23 cellular contexts compared by ENCODE assay signal in genomic region chr14:39038542-39038941, GRCh38.
DNase-seq lines count a peak whose midpoint lies in the region; ATAC-seq and TF ChIP-seq lines count a peak whose summit lies in the region.
"Had no signal": no experiment of that assay in that cellular context is flagged by ENCODE, and none has a peak within 500 bp of the region (broad histone marks: within the 10 kb centered on the region; RNA-seq: fewer than 3 reads in every experiment).

No MANE protein-coding gene starts in this region.

- H3K27me3 ChIP-seq in left ventricle myocardium inferior (ENCODE audit: low read depth) = no peaks in the 10 kb centered on the region
- H3K27me3 ChIP-seq: breast epithelium, colonic mucosa, heart left ventricle, transverse colon had no signal

- intact Hi-C loops in left ventricle myocardium inferior (cut with micrococcal nuclease) = no loop called here

- H3K36me3 Mint-ChIP-seq in stimulated activated naive CD8-positive, alpha-beta T cell treated with anti-CD3 and anti-CD28 coated beads, Interleukin-15, Interleukin-2, amounts not matched to agents 100 ng/mL and 50 ng/mL, for 24 hours (ENCODE audit: low read depth) = peaks cover 37% of the 10 kb centered on the region

- no peaks in the 10 kb centered on the region for H3K9me3 Mint-ChIP-seq in stimulated activated naive CD8-positive, alpha-beta T cell treated with anti-CD3 and anti-CD28 coated beads, Interleukin-15, amount 100 ng/mL, for 72 hours
- H3K9me3 Mint-ChIP-seq in stimulated activated naive CD8-positive, alpha-beta T cell treated with anti-CD3 and anti-CD28 coated beads, Interleukin-15, Interleukin-2, amounts not matched to agents 100 ng/mL and 50 ng/mL, for 24 hours = no peaks in the 10 kb centered on the region
- H3K9me3 Mint-ChIP-seq: CD14-positive monocyte had no signal

- no peaks in the 10 kb centered on the region for H3K9me3 ChIP-seq in left ventricle myocardium inferior (replicated peaks)
- H3K9me3 ChIP-seq: breast epithelium, colonic mucosa, heart left ventricle, SK-N-SH, transverse colon had no signal

- H3K4me3 ChIP-seq in left ventricle myocardium inferior = no peak overlapping the region
- H3K4me3 ChIP-seq: breast epithelium, colonic mucosa, heart left ventricle, transverse colon had no signal

- peak; percentile 52 for ATAC-seq in stimulated activated naive CD8-positive, alpha-beta T cell treated with anti-CD3 and anti-CD28 coated beads, Interleukin-15, Interleukin-2, amounts not matched to agents 100 U/mL and 50 U/mL, for 24 hours
- no peak for ATAC-seq in stimulated activated naive CD8-positive, alpha-beta T cell treated with anti-CD3 and anti-CD28 coated beads, Interleukin-15, amount 100 ng/mL, for 72 hours
- ATAC-seq in HG02610 (IDR thresholded peaks at IDR 0.05; ENCODE audit: unreplicated experiment) = peak; percentile 52
- no peak for ATAC-seq in GM18502 (IDR thresholded peaks at IDR 0.05; ENCODE audit: poor library complexity, unreplicated experiment)
- ATAC-seq: activated CD4-positive, CD25-positive, alpha-beta regulatory T cell treated with anti-CD3 and anti-CD28 coated beads, Interleukin-2, amount 50 U/mL, for 24 hours; activated CD8-positive, alpha-beta memory T cell treated with anti-CD3 and anti-CD28 coated beads, Interleukin-2, amount 10 ng/mL, durations not matched to agents 7 days and 5 days; heart left ventricle had no signal

- H3K4me1 Mint-ChIP-seq in stimulated activated naive CD8-positive, alpha-beta T cell treated with anti-CD3 and anti-CD28 coated beads, Interleukin-15, amount 100 ng/mL, for 72 hours = no peaks in the 10 kb centered on the region
- peaks cover 10% of the 10 kb centered on the region for H3K4me1 Mint-ChIP-seq in stimulated activated naive CD8-positive, alpha-beta T cell treated with anti-CD3 and anti-CD28 coated beads, Interleukin-15, Interleukin-2, amounts not matched to agents 100 ng/mL and 50 ng/mL, for 24 hours (ENCODE audit: low read depth)
- H3K4me1 Mint-ChIP-seq: CD14-positive monocyte had no signal

- no peak overlapping the region for H3K27ac Mint-ChIP-seq in stimulated activated naive CD8-positive, alpha-beta T cell treated with anti-CD3 and anti-CD28 coated beads, Interleukin-15, amount 100 ng/mL, for 72 hours
- H3K27ac Mint-ChIP-seq in stimulated activated naive CD8-positive, alpha-beta T cell treated with anti-CD3 and anti-CD28 coated beads, Interleukin-15, Interleukin-2, amounts not matched to agents 100 ng/mL and 50 ng/mL, for 24 hours = peak overlapping the region; percentile 24
- H3K27ac Mint-ChIP-seq: activated CD8-positive, alpha-beta memory T cell treated with anti-CD3 and anti-CD28 coated beads, Interleukin-2, amount 10 ng/mL, durations not matched to agents 7 days and 5 days; CD14-positive monocyte had no signal

- no peak overlapping the region for H3K4me3 Mint-ChIP-seq in stimulated activated naive CD8-positive, alpha-beta T cell treated with anti-CD3 and anti-CD28 coated beads, Interleukin-15, amount 100 ng/mL, for 72 hours
- no peak overlapping the region for H3K4me3 Mint-ChIP-seq in stimulated activated naive CD8-positive, alpha-beta T cell treated with anti-CD3 and anti-CD28 coated beads, Interleukin-15, Interleukin-2, amounts not matched to agents 100 ng/mL and 50 ng/mL, for 24 hours
- H3K4me3 Mint-ChIP-seq: activated CD8-positive, alpha-beta memory T cell treated with anti-CD3 and anti-CD28 coated beads, Interleukin-2, amount 10 ng/mL, durations not matched to agents 7 days and 5 days; CD14-positive monocyte had no signal

- no peak for TF ChIP-seq CTCF in left ventricle myocardium inferior (IDR thresholded peaks at IDR 0.05; ENCODE audit: borderline replicate concordance)

- H3K27ac ChIP-seq in left ventricle myocardium inferior (replicated peaks) = no peak overlapping the region
- H3K27ac ChIP-seq: breast epithelium, colonic mucosa, heart left ventricle, transverse colon had no signal

- H3K27me3 Mint-ChIP-seq in stimulated activated naive CD8-positive, alpha-beta T cell treated with anti-CD3 and anti-CD28 coated beads, Interleukin-15, amount 100 ng/mL, for 72 hours = no peaks in the 10 kb centered on the region
- H3K27me3 Mint-ChIP-seq in stimulated activated naive CD8-positive, alpha-beta T cell treated with anti-CD3 and anti-CD28 coated beads, Interleukin-15, Interleukin-2, amounts not matched to agents 100 ng/mL and 50 ng/mL, for 24 hours = no peaks in the 10 kb centered on the region
- H3K27me3 Mint-ChIP-seq: activated CD8-positive, alpha-beta memory T cell treated with anti-CD3 and anti-CD28 coated beads, Interleukin-2, amount 10 ng/mL, durations not matched to agents 7 days and 5 days had no signal

- no peak for DNase-seq in stimulated activated naive CD8-positive, alpha-beta T cell treated with anti-CD3 and anti-CD28 coated beads, Interleukin-15, Interleukin-2, amounts not matched to agents 100 U/mL and 50 U/mL, for 24 hours
- DNase-seq in stimulated activated naive CD8-positive, alpha-beta T cell treated with anti-CD3 and anti-CD28 coated beads, Interleukin-15, amount 100 ng/mL, for 72 hours = no peak
- peak; percentile 4 for DNase-seq in OCI-M1 (lab: John Stamatoyannopoulos, UW)
- no peak for DNase-seq in left ventricle myocardium inferior
- DNase-seq in dermis blood vessel endothelial cell = no peak
- DNase-seq: ACHN; activated CD8-positive, alpha-beta memory T cell treated with anti-CD3 and anti-CD28 coated beads, Interleukin-2, amount 10 ng/mL, durations not matched to agents 7 days and 5 days; activated effector memory CD4-positive, alpha-beta T cell treated with Interleukin-2 at 50 U/mL for 16 hours; colonic mucosa; DMS 273 treated with DMSO at 0.1 percent for 48 hours; GF-D8; heart left ventricle; NCI-H1417; NCI-H2107; SK-N-SH; stimulated activated naive CD4-positive, alpha-beta T cell treated with Interleukin-2 at 50 U/mL for 16 hours; transverse colon had no signal

- H3K4me1 ChIP-seq in left ventricle myocardium inferior = no peaks in the 10 kb centered on the region
- H3K4me1 ChIP-seq: breast epithelium, colonic mucosa, heart left ventricle, transverse colon had no signal

- H3K36me3 ChIP-seq in left ventricle myocardium inferior = peaks cover 75% of the 10 kb centered on the region

Comparison
In these comparisons a context has a peak if more than half of its experiments do, and no peak if none do; other contexts are left out.
1. ATAC-seq: peak in stimulated activated naive CD8-positive, alpha-beta T cell treated with anti-CD3 and anti-CD28 coated beads, Interleukin-15, Interleukin-2, amounts not matched to agents 100 U/mL and 50 U/mL, for 24 hours (single experiment) and HG02610 (single experiment); none in stimulated activated naive CD8-positive, alpha-beta T cell treated with anti-CD3 and anti-CD28 coated beads, Interleukin-15, amount 100 ng/mL, for 72 hours (single experiment) and GM18502 (single experiment).